Comparison of ENCODE assay signal across 1 cellular context in the genomic region with DNA sequence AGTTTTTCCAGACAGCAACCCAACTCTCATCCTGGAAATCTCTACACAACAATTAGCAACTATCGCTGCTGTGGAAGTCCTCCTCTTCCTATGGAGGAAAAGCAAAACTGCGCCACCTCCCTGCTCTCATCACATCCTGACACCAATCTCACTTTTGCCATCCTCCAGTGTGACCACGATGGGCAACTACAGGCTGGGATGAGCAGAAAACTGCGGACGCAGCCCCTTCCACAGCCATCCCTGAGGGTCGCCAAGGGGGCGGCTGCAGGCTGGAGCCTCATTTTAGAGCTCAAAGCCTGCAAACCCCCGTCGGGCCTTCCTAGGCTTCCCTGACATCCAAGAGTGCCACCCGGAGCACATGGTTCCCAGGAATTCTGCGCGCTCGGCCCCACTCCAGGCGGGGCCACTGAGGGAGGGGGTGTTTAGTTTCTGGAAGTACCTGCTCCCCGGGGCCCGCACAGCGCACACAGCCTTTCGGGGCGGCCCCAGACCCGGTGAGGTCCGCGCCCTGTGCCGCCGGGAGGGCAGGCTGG.
TF ChIP-seq lines count a peak whose summit lies in the region.

No MANE protein-coding gene starts in this region.

TF ChIP-seq in HEK293, 187 proteins besides CTCF, POLR2A, EP300 and RAD21 (continued from another document):
- TF ChIP-seq, protein P1, sequence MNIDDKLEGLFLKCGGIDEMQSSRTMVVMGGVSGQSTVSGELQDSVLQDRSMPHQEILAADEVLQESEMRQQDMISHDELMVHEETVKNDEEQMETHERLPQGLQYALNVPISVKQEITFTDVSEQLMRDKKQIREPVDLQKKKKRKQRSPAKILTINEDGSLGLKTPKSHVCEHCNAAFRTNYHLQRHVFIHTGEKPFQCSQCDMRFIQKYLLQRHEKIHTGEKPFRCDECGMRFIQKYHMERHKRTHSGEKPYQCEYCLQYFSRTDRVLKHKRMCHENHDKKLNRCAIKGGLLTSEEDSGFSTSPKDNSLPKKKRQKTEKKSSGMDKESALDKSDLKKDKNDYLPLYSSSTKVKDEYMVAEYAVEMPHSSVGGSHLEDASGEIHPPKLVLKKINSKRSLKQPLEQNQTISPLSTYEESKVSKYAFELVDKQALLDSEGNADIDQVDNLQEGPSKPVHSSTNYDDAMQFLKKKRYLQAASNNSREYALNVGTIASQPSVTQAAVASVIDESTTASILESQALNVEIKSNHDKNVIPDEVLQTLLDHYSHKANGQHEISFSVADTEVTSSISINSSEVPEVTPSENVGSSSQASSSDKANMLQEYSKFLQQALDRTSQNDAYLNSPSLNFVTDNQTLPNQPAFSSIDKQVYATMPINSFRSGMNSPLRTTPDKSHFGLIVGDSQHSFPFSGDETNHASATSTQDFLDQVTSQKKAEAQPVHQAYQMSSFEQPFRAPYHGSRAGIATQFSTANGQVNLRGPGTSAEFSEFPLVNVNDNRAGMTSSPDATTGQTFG (tag by site-specific recombination; IDR thresholded peaks at IDR 0.05; ENCODE audit: borderline replicate concordance), result no peak
- TF ChIP-seq, protein P2, sequence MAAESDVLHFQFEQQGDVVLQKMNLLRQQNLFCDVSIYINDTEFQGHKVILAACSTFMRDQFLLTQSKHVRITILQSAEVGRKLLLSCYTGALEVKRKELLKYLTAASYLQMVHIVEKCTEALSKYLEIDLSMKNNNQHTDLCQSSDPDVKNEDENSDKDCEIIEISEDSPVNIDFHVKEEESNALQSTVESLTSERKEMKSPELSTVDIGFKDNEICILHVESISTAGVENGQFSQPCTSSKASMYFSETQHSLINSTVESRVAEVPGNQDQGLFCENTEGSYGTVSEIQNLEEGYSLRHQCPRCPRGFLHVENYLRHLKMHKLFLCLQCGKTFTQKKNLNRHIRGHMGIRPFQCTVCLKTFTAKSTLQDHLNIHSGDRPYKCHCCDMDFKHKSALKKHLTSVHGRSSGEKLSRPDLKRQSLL (tag by site-specific recombination; IDR thresholded peaks at IDR 0.05), result no peak
- no peak for TF ChIP-seq ZNF549 (tag by site-specific recombination; IDR thresholded peaks at IDR 0.05)
- no peak for TF ChIP-seq KLF10 (tag by site-specific recombination; IDR thresholded peaks at IDR 0.05)
- TF ChIP-seq ZNF76 (tag by site-specific recombination; IDR thresholded peaks at IDR 0.05; ENCODE audit: borderline replicate concordance, low read depth), result no peak
- no peak for TF ChIP-seq MYNN (tag by site-specific recombination; IDR thresholded peaks at IDR 0.05; ENCODE audit: borderline replicate concordance)
- TF ChIP-seq ZNF221 (tag by site-specific recombination; IDR thresholded peaks at IDR 0.05; ENCODE audit: borderline replicate concordance), result no peak
- no peak for TF ChIP-seq ZNF133 (tag by site-specific recombination; IDR thresholded peaks at IDR 0.05)
- TF ChIP-seq KLF8 (tag by site-specific recombination; IDR thresholded peaks at IDR 0.05), result peak; percentile 28; the same call in 1 of the 2 replicates
- no peak for TF ChIP-seq YY1 (tag by site-specific recombination; IDR thresholded peaks at IDR 0.05)
- TF ChIP-seq PRDM1 (tag by site-specific recombination; IDR thresholded peaks at IDR 0.05), result peak; percentile 94
- TF ChIP-seq, protein P3, sequence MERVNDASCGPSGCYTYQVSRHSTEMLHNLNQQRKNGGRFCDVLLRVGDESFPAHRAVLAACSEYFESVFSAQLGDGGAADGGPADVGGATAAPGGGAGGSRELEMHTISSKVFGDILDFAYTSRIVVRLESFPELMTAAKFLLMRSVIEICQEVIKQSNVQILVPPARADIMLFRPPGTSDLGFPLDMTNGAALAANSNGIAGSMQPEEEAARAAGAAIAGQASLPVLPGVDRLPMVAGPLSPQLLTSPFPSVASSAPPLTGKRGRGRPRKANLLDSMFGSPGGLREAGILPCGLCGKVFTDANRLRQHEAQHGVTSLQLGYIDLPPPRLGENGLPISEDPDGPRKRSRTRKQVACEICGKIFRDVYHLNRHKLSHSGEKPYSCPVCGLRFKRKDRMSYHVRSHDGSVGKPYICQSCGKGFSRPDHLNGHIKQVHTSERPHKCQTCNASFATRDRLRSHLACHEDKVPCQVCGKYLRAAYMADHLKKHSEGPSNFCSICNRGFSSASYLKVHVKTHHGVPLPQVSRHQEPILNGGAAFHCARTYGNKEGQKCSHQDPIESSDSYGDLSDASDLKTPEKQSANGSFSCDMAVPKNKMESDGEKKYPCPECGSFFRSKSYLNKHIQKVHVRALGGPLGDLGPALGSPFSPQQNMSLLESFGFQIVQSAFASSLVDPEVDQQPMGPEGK (tag by site-specific recombination; IDR thresholded peaks at IDR 0.05), result peak; percentile 37; the same call in 1 of the 2 replicates
- no peak for TF ChIP-seq ZNF707 (tag by site-specific recombination; IDR thresholded peaks at IDR 0.05)
- TF ChIP-seq ZNF112 (tag by site-specific recombination; IDR thresholded peaks at IDR 0.05), result no peak
- TF ChIP-seq ZNF169 (tag by site-specific recombination; IDR thresholded peaks at IDR 0.05), result no peak
- no peak for TF ChIP-seq ZNF610 (tag by site-specific recombination; IDR thresholded peaks at IDR 0.05; ENCODE audit: borderline replicate concordance)
- TF ChIP-seq, protein P4, sequence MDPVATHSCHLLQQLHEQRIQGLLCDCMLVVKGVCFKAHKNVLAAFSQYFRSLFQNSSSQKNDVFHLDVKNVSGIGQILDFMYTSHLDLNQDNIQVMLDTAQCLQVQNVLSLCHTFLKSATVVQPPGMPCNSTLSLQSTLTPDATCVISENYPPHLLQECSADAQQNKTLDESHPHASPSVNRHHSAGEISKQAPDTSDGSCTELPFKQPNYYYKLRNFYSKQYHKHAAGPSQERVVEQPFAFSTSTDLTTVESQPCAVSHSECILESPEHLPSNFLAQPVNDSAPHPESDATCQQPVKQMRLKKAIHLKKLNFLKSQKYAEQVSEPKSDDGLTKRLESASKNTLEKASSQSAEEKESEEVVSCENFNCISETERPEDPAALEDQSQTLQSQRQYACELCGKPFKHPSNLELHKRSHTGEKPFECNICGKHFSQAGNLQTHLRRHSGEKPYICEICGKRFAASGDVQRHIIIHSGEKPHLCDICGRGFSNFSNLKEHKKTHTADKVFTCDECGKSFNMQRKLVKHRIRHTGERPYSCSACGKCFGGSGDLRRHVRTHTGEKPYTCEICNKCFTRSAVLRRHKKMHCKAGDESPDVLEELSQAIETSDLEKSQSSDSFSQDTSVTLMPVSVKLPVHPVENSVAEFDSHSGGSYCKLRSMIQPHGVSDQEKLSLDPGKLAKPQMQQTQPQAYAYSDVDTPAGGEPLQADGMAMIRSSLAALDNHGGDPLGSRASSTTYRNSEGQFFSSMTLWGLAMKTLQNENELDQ (tag by site-specific recombination; IDR thresholded peaks at IDR 0.05; ENCODE audit: low read depth), result no peak
- TF ChIP-seq, protein P5, sequence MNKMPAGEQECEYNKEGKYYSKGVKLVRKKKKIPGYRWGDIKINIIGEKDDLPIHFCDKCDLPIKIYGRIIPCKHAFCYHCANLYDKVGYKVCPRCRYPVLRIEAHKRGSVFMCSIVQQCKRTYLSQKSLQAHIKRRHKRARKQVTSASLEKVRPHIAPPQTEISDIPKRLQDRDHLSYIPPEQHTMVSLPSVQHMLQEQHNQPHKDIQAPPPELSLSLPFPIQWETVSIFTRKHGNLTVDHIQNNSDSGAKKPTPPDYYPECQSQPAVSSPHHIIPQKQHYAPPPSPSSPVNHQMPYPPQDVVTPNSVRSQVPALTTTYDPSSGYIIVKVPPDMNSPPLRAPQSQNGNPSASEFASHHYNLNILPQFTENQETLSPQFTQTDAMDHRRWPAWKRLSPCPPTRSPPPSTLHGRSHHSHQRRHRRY (tag by site-specific recombination; IDR thresholded peaks at IDR 0.05), result no peak
- TF ChIP-seq, protein P6, sequence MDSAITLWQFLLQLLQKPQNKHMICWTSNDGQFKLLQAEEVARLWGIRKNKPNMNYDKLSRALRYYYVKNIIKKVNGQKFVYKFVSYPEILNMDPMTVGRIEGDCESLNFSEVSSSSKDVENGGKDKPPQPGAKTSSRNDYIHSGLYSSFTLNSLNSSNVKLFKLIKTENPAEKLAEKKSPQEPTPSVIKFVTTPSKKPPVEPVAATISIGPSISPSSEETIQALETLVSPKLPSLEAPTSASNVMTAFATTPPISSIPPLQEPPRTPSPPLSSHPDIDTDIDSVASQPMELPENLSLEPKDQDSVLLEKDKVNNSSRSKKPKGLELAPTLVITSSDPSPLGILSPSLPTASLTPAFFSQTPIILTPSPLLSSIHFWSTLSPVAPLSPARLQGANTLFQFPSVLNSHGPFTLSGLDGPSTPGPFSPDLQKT (IDR thresholded peaks at IDR 0.05; ENCODE audit: borderline replicate concordance, low read depth, low read length), result no peak
- TF ChIP-seq ZNF391 (tag by site-specific recombination; IDR thresholded peaks at IDR 0.05; ENCODE audit: borderline replicate concordance, low read depth), result no peak
- TF ChIP-seq, protein P7, sequence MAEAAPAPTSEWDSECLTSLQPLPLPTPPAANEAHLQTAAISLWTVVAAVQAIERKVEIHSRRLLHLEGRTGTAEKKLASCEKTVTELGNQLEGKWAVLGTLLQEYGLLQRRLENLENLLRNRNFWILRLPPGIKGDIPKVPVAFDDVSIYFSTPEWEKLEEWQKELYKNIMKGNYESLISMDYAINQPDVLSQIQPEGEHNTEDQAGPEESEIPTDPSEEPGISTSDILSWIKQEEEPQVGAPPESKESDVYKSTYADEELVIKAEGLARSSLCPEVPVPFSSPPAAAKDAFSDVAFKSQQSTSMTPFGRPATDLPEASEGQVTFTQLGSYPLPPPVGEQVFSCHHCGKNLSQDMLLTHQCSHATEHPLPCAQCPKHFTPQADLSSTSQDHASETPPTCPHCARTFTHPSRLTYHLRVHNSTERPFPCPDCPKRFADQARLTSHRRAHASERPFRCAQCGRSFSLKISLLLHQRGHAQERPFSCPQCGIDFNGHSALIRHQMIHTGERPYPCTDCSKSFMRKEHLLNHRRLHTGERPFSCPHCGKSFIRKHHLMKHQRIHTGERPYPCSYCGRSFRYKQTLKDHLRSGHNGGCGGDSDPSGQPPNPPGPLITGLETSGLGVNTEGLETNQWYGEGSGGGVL (tag by site-specific recombination; IDR thresholded peaks at IDR 0.05), result no peak
- TF ChIP-seq KLF9 (tag by site-specific recombination; IDR thresholded peaks at IDR 0.05; ENCODE audit: low read depth), result no peak
- TF ChIP-seq ZBTB17 (tag by site-specific recombination; IDR thresholded peaks at IDR 0.05), result peak; percentile 30; the same call in 1 of the 2 replicates
- no peak for TF ChIP-seq SALL2 (tag by site-specific recombination; IDR thresholded peaks at IDR 0.05; ENCODE audit: borderline replicate concordance)
- TF ChIP-seq ZNF626 (tag by site-specific recombination; IDR thresholded peaks at IDR 0.05), result no peak
- TF ChIP-seq ZNF157 (tag by site-specific recombination; IDR thresholded peaks at IDR 0.05), result no peak
- TF ChIP-seq SP3 (tag by site-specific recombination; IDR thresholded peaks at IDR 0.05), result peak; percentile 65
- TF ChIP-seq ZNF354C (tag by site-specific recombination; IDR thresholded peaks at IDR 0.05; ENCODE audit: borderline replicate concordance, low read depth), result no peak
- no peak for TF ChIP-seq SETDB1 (IDR thresholded peaks at IDR 0.05; ENCODE audit: insufficient read length, low read length)
- TF ChIP-seq ZNF214 (tag by site-specific recombination; IDR thresholded peaks at IDR 0.05; ENCODE audit: borderline replicate concordance), result no peak
- TF ChIP-seq, protein P8, sequence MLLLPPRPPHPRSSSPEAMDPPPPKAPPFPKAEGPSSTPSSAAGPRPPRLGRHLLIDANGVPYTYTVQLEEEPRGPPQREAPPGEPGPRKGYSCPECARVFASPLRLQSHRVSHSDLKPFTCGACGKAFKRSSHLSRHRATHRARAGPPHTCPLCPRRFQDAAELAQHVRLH (tag by site-specific recombination; IDR thresholded peaks at IDR 0.05), result no peak
- no peak for TF ChIP-seq ZBTB21 (tag by site-specific recombination; IDR thresholded peaks at IDR 0.05)
- TF ChIP-seq ZNF394 (tag by site-specific recombination; IDR thresholded peaks at IDR 0.05; ENCODE audit: borderline replicate concordance), result no peak
- TF ChIP-seq ZNF37A (tag by site-specific recombination; IDR thresholded peaks at IDR 0.05), result no peak
- TF ChIP-seq ZNF248 (tag by site-specific recombination; IDR thresholded peaks at IDR 0.05), result no peak
- TF ChIP-seq WT1 (tag by site-specific recombination; IDR thresholded peaks at IDR 0.05), result no peak
- TF ChIP-seq, protein P9, sequence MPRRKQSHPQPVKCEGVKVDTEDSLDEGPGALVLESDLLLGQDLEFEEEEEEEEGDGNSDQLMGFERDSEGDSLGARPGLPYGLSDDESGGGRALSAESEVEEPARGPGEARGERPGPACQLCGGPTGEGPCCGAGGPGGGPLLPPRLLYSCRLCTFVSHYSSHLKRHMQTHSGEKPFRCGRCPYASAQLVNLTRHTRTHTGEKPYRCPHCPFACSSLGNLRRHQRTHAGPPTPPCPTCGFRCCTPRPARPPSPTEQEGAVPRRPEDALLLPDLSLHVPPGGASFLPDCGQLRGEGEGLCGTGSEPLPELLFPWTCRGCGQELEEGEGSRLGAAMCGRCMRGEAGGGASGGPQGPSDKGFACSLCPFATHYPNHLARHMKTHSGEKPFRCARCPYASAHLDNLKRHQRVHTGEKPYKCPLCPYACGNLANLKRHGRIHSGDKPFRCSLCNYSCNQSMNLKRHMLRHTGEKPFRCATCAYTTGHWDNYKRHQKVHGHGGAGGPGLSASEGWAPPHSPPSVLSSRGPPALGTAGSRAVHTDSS (tag by site-specific recombination; IDR thresholded peaks at IDR 0.05), result no peak
- TF ChIP-seq ZNF596 (tag by site-specific recombination; IDR thresholded peaks at IDR 0.05), result no peak
- TF ChIP-seq ZNF155 (tag by site-specific recombination; IDR thresholded peaks at IDR 0.05), result no peak
- TF ChIP-seq ZNF311 (tag by site-specific recombination; IDR thresholded peaks at IDR 0.05; ENCODE audit: borderline replicate concordance), result no peak
- no peak for TF ChIP-seq ZNF16 (tag by site-specific recombination; IDR thresholded peaks at IDR 0.05; ENCODE audit: low read depth)
- no peak for TF ChIP-seq ZNF560 (tag by site-specific recombination; IDR thresholded peaks at IDR 0.05; ENCODE audit: borderline replicate concordance)
- no peak for TF ChIP-seq ZNF660 (tag by site-specific recombination; IDR thresholded peaks at IDR 0.05)
- TF ChIP-seq, protein P10, sequence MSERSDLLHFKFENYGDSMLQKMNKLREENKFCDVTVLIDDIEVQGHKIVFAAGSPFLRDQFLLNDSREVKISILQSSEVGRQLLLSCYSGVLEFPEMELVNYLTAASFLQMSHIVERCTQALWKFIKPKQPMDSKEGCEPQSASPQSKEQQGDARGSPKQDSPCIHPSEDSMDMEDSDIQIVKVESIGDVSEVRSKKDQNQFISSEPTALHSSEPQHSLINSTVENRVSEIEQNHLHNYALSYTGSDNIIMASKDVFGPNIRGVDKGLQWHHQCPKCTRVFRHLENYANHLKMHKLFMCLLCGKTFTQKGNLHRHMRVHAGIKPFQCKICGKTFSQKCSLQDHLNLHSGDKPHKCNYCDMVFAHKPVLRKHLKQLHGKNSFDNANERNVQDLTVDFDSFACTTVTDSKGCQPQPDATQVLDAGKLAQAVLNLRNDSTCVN (tag by site-specific recombination; optimal IDR thresholded peaks at IDR 0.05), result peak; percentile 61
TF ChIP-seq in HEK293: peak in this region for 18.
